ENCODE assay signal across 8 cellular contexts in genomic region chr12:94644141-94644575, GRCh38. TPM values are rescaled to one million over a fixed set of nuclear protein-coding genes. Genes with fewer than 3 reads are reported as not detected.
DNase-seq lines count a peak whose midpoint lies in the region; ATAC-seq and TF ChIP-seq lines count a peak whose summit lies in the region.

No MANE protein-coding gene starts in this region.

- in situ Hi-C loops in ACHN (cut with HindIII; ENCODE audit: low pct_ligation_motif_present, low pct_unique_long_range_greater_than_20kb, low sequenced_read_pairs): no loop called here

- no peak overlapping the region for H2AFZ ChIP-seq in smooth muscle cell (ENCODE audit: low read depth)

- peak overlapping the region in 3 of 4 donors; percentile 41 to 59 (median 53) for H3K27ac ChIP-seq in Peyer's patch
- peak overlapping the region; percentile 84 for H3K27ac ChIP-seq in smooth muscle cell (ENCODE audit: low read depth)

- H3K27me3 ChIP-seq in Peyer's patch (no peaks in the 10 kb centered on the region), smooth muscle cell (ENCODE audit: low read depth) (no peaks in the 10 kb centered on the region)

- H3K4me1 ChIP-seq in Peyer's patch: peaks cover 0 to 3% (median under 1%) of the 10 kb centered on the region in 4 donors
- peaks cover 12% of the 10 kb centered on the region for H3K4me1 ChIP-seq in smooth muscle cell (ENCODE audit: low read depth)

- peak; percentile 73 for DNase-seq in ACHN
- peak in 2 of 3 donors; percentile 46 to 67 for DNase-seq in Peyer's patch
- peak; percentile 89 for DNase-seq in fibroblast of mammary gland (ENCODE audit: low read depth)
- no peak for DNase-seq in smooth muscle cell (lab: John Stamatoyannopoulos, UW; ENCODE audit: unreplicated experiment)
- DNase-seq in HuH-7 (ENCODE audit: low spot score): no peak
- DNase-seq in GM20000 (ENCODE audit: low spot score): no peak
- no peak for DNase-seq in NCI-H1417 treated with DMSO at 0.1 percent for 48 hours (lab: John Stamatoyannopoulos, UW)

- H3K4me2 ChIP-seq in smooth muscle cell: peak overlapping the region; percentile 70

- 67% methylated on average over 9 of the region's 9 CpGs for WGBS in smooth muscle cell (ENCODE audit: low lambda C conversion rate)

- no peak for TF ChIP-seq CTCF in Peyer's patch (IDR thresholded peaks at IDR 0.05)
- no peak for TF ChIP-seq CTCF in fibroblast of mammary gland (conservative IDR thresholded peaks at IDR 0.05; ENCODE audit: control insufficient read depth, insufficient read depth, low read depth, low read length)
- TF ChIP-seq CTCF in smooth muscle cell (IDR thresholded peaks at IDR 0.05; ENCODE audit: borderline replicate concordance, insufficient read depth, poor library complexity, severe bottlenecking): no peak
- TF ChIP-seq CTCF in GM20000 (IDR thresholded peaks at IDR 0.05; ENCODE audit: extremely low read depth, missing control alignments): no peak

- peaks cover 9% of the 10 kb centered on the region for H3F3A ChIP-seq in smooth muscle cell (ENCODE audit: low read depth)

- peaks cover 21% of the 10 kb centered on the region for H4K20me1 ChIP-seq in smooth muscle cell (ENCODE audit: low read depth)

- no peaks in the 10 kb centered on the region for H3K36me3 ChIP-seq in Peyer's patch
- no peaks in the 10 kb centered on the region for H3K36me3 ChIP-seq in smooth muscle cell (ENCODE audit: low read depth)

- no peak for TF ChIP-seq POLR2A in Peyer's patch (IDR thresholded peaks at IDR 0.05)

- H3K9me3 ChIP-seq in Peyer's patch (no peaks in the 10 kb centered on the region), smooth muscle cell (replicated peaks; ENCODE audit: low read depth) (no peaks in the 10 kb centered on the region)

- H3K4me3 ChIP-seq in Peyer's patch (peak overlapping the region in 1 of 4 donors; percentile 4), fibroblast of mammary gland (ENCODE audit: control insufficient read depth, low read depth, low read length) (peak overlapping the region; percentile 25), smooth muscle cell (no peak overlapping the region)

- peak overlapping the region; percentile 52 for H3K9ac ChIP-seq in smooth muscle cell (ENCODE audit: low read depth)

- peak; percentile 43 for ATAC-seq in GM21390 (IDR thresholded peaks at IDR 0.05; ENCODE audit: unreplicated experiment)

- H3K79me2 ChIP-seq in smooth muscle cell (ENCODE audit: low read depth): peaks cover 44% of the 10 kb centered on the region

RNA-seq across cellular contexts. Expression of gene TMCC3, which starts 6.2 kb away (rescaled TPM):
- total RNA-seq in Peyer's patch: 10 to 100 TPM; 15.7 to 50.3 (median 32.1) TPM
- total RNA-seq in smooth muscle cell: 10.3 and 11.2 TPM in 2 replicates
- 4.4 and 7.0 TPM in 2 replicates for polyA plus RNA-seq in smooth muscle cell

Comparison
In these comparisons a context has a peak if more than half of its experiments do, and no peak if none do; other contexts are left out.
1. DNase-seq: peak in ACHN (single experiment), Peyer's patch (2 of 3) and fibroblast of mammary gland (single experiment); none in smooth muscle cell (single experiment), HuH-7 (single experiment), GM20000 (single experiment) and NCI-H1417 treated with DMSO at 0.1 percent for 48 hours (single experiment).